ENCODE assay signal across 14 cellular contexts in genomic region chr4:8539661-8540060, GRCh38.
DNase-seq lines count a peak whose midpoint lies in the region; ATAC-seq lines count a peak whose summit lies in the region.
"Had no signal": no experiment of that assay in that cellular context is flagged by ENCODE, and none has a peak within 500 bp of the region (broad histone marks: within the 10 kb centered on the region; RNA-seq: fewer than 3 reads in every experiment).

No MANE protein-coding gene starts in this region.

- H3K27me3 Mint-ChIP-seq in T-helper 2 cell treated with Interferon-gamma antibody and Interleukin-4, amounts not matched to agents 5 μg/mL and 100 μg/mL, for 36 hours (ENCODE audit: low read depth), result no peaks in the 10 kb centered on the region
- H3K27me3 Mint-ChIP-seq: activated naive CD8-positive, alpha-beta T cell treated with anti-CD3 and anti-CD28 coated beads, Interleukin-2, amount 10 ng/mL, durations not matched to agents 7 days and 5 days had no signal

- H3K9me3 Mint-ChIP-seq in T-helper 2 cell treated with Interferon-gamma antibody and Interleukin-4, amounts not matched to agents 5 μg/mL and 100 μg/mL, for 36 hours, result peaks cover 7% of the 10 kb centered on the region

- H3K4me1 Mint-ChIP-seq in T-helper 2 cell treated with Interferon-gamma antibody and Interleukin-4, amounts not matched to agents 5 μg/mL and 100 μg/mL, for 36 hours (ENCODE audit: low read depth), result peaks cover 5% of the 10 kb centered on the region

- no peak for DNase-seq in T-helper 2 cell treated with Interferon-gamma antibody and Interleukin-4, amounts not matched to agents 5 μg/mL and 100 μg/mL, for 36 hours (ENCODE audit: low spot score)
- DNase-seq in T-helper 2 cell, result no peak
- peak; percentile 43 for DNase-seq in islet precursor cell
- no peak for DNase-seq in CD1c-positive myeloid dendritic cell (ENCODE audit: extremely low spot score)
- no peak for DNase-seq in NCI-H1694 treated with DMSO at 0.1 percent for 48 hours (lab: John Stamatoyannopoulos, UW)
- no peak for DNase-seq in OCI-M1 (lab: John Stamatoyannopoulos, UW)
- DNase-seq: activated naive CD8-positive, alpha-beta T cell treated with anti-CD3 and anti-CD28 coated beads, Interleukin-2, amount 10 ng/mL, durations not matched to agents 7 days and 5 days; DMS153; NCI-H1105 treated with DMSO at 0.1 percent for 48 hours; NCI-H526; SHP77; small intestine had no signal

- H3K36me3 Mint-ChIP-seq in T-helper 2 cell treated with Interferon-gamma antibody and Interleukin-4, amounts not matched to agents 5 μg/mL and 100 μg/mL, for 36 hours (ENCODE audit: low read depth), result no peaks in the 10 kb centered on the region
- H3K36me3 Mint-ChIP-seq: activated naive CD8-positive, alpha-beta T cell treated with anti-CD3 and anti-CD28 coated beads, Interleukin-2, amount 10 ng/mL, durations not matched to agents 7 days and 5 days had no signal

- H3K4me3 Mint-ChIP-seq in T-helper 2 cell treated with Interferon-gamma antibody and Interleukin-4, amounts not matched to agents 5 μg/mL and 100 μg/mL, for 36 hours, result peak overlapping the region; percentile 8
- H3K4me3 Mint-ChIP-seq: activated naive CD8-positive, alpha-beta T cell treated with anti-CD3 and anti-CD28 coated beads, Interleukin-2, amount 10 ng/mL, durations not matched to agents 7 days and 5 days had no signal

- peak; percentile 31 for ATAC-seq in GM19023 (IDR thresholded peaks at IDR 0.05; ENCODE audit: unreplicated experiment)
- peak; percentile 28 for ATAC-seq in HG03442 (IDR thresholded peaks at IDR 0.05; ENCODE audit: unreplicated experiment)

- H3K27ac Mint-ChIP-seq in T-helper 2 cell treated with Interferon-gamma antibody and Interleukin-4, amounts not matched to agents 5 μg/mL and 100 μg/mL, for 36 hours, result peak overlapping the region; percentile 31
- H3K27ac Mint-ChIP-seq: activated naive CD8-positive, alpha-beta T cell treated with anti-CD3 and anti-CD28 coated beads, Interleukin-2, amount 10 ng/mL, durations not matched to agents 7 days and 5 days had no signal
